19 cellular contexts compared by ENCODE assay signal in genomic region chr11:112809429-112809828, GRCh38.
DNase-seq lines count a peak whose midpoint lies in the region; TF ChIP-seq lines count a peak whose summit lies in the region.
"Had no signal": no experiment of that assay in that cellular context is flagged by ENCODE, and none has a peak within 500 bp of the region (broad histone marks: within the 10 kb centered on the region; RNA-seq: fewer than 3 reads in every experiment).

No MANE protein-coding gene starts in this region.

- TF ChIP-seq CTCF in esophagus muscularis mucosa (IDR thresholded peaks at IDR 0.05) = no peak
- no peak for TF ChIP-seq CTCF in sigmoid colon (IDR thresholded peaks at IDR 0.05)

- no peak overlapping the region for H2BK5ac ChIP-seq in mesendoderm (ENCODE audit: low read length)

- no peak overlapping the region for H4K8ac ChIP-seq in mesendoderm (ENCODE audit: low read depth, low read length)

- H2AK5ac ChIP-seq in mesendoderm (ENCODE audit: low read length) = no peak overlapping the region

- WGBS in esophagus muscularis mucosa = 33% methylated on average over 2 of the region's 2 CpGs
- WGBS in mesendoderm (ENCODE audit: extremely low coverage, insufficient coverage, low lambda C conversion rate) = no CpG with 5 or more reads among the region's 2 CpGs
- WGBS in sigmoid colon, 2 donors = 30 to 47% methylated on average over 2 of the region's 2 CpGs

- H3K27ac ChIP-seq in esophagus muscularis mucosa (replicated peaks in 1 of 4) (peak overlapping the region; percentile 66 to 78 (median 73)), mesendoderm (ENCODE audit: low read depth, low read length) (no peak overlapping the region), sigmoid colon (peak overlapping the region; percentile 70 to 80 (median 76))

- no peak overlapping the region for H2BK15ac ChIP-seq in mesendoderm (replicated peaks; ENCODE audit: low read depth)

- H3K9ac ChIP-seq in mesendoderm (ENCODE audit: low read length) = no peak overlapping the region

- H3K4me1 ChIP-seq in esophagus muscularis mucosa = peaks cover 3 to 52% (median 29%) of the 10 kb centered on the region in 4 donors
- H3K4me1 ChIP-seq in mesendoderm (ENCODE audit: control insufficient read depth, low read depth, low read length) = peaks cover 11% of the 10 kb centered on the region
- peaks cover 0 to 51% (median 28%) of the 10 kb centered on the region in 4 donors for H3K4me1 ChIP-seq in sigmoid colon

- H2BK120ac ChIP-seq in mesendoderm (ENCODE audit: low read depth, low read length) = no peak overlapping the region

- no peak overlapping the region for H3K23ac ChIP-seq in mesendoderm (ENCODE audit: low read length)

- H3K18ac ChIP-seq in mesendoderm (ENCODE audit: low read length) = no peak overlapping the region

- H4K5ac ChIP-seq in mesendoderm (ENCODE audit: low read length) = no peak overlapping the region

- H3K4me2 ChIP-seq in mesendoderm (ENCODE audit: low read length) = no peak overlapping the region

- H3K36me3 ChIP-seq in esophagus muscularis mucosa (no peaks in the 10 kb centered on the region), mesendoderm (ENCODE audit: control insufficient read depth, insufficient read depth, low read length) (no peaks in the 10 kb centered on the region), sigmoid colon (no peaks in the 10 kb centered on the region)
- H3K36me3 ChIP-seq: BE2C had no signal

- no peaks in the 10 kb centered on the region for H3K27me3 ChIP-seq in esophagus muscularis mucosa
- no peaks in the 10 kb centered on the region for H3K27me3 ChIP-seq in mesendoderm (ENCODE audit: insufficient read depth, low read length, poor library complexity)
- H3K27me3 ChIP-seq in sigmoid colon = no peaks in the 10 kb centered on the region
- H3K27me3 ChIP-seq: BE2C had no signal

- no peak overlapping the region for H3K4ac ChIP-seq in mesendoderm (ENCODE audit: low read depth, low read length)

- intact Hi-C loops in esophagus muscularis mucosa (cut with DNase I) = loop anchor here (10.0 kb wide), 1 partner anchor 515 kb away; no protein-coding TSS in a partner anchor
- intact Hi-C loops in sigmoid colon (cut with DNase I) = loop anchor here (10.0 kb wide), 1 partner anchor 515 kb away; no protein-coding TSS in a partner anchor

- H3K56ac ChIP-seq in mesendoderm (ENCODE audit: low read length) = peak overlapping the region; percentile 13

- DNase-seq in esophagus muscularis mucosa (ENCODE audit: extremely low spot score) (no peak), mesendoderm (no peak), sigmoid colon (peak; percentile 82), NCI-H2171 treated with DMSO at 0.1 percent for 48 hours (lab: John Stamatoyannopoulos, UW) (no peak)
- no peak for DNase-seq in stimulated activated CD4-positive, alpha-beta T cell treated with anti-CD3 and anti-CD28 coated beads, Interleukin-2, amount 100 ng/mL, for 48 hours
- no peak for DNase-seq in stimulated activated CD4-positive, alpha-beta T cell treated with anti-CD3 and anti-CD28 coated beads, Interleukin-4, amount 100 ng/mL, for 1 hour
- DNase-seq in activated CD4-positive, alpha-beta T cell treated with anti-CD3 and anti-CD28 coated beads for 4 hours = no peak
- DNase-seq: ACHN; BE2C; C1 segment of cervical spinal cord; CD4-positive, CD25-positive, alpha-beta regulatory T cell; CD8-positive, alpha-beta memory T cell; COR-L47; DMS 273 treated with DMSO at 0.1 percent for 48 hours; DMS53; DND-41; EL; H9 had no signal

- H3K79me2 ChIP-seq in mesendoderm (ENCODE audit: control insufficient read depth, insufficient read depth, low read length) = no peaks in the 10 kb centered on the region

- no peak overlapping the region for H3K4me3 ChIP-seq in esophagus muscularis mucosa
- no peak overlapping the region for H3K4me3 ChIP-seq in mesendoderm (ENCODE audit: low read length)
- H3K4me3 ChIP-seq in sigmoid colon = no peak overlapping the region
- H3K4me3 ChIP-seq: GM12878 had no signal

- no peaks in the 10 kb centered on the region for H3K79me1 ChIP-seq in mesendoderm (ENCODE audit: low read length)

- TF ChIP-seq EP300 in esophagus muscularis mucosa (IDR thresholded peaks at IDR 0.05) = no peak
- peak in 1 of 4 donors; percentile 35 for TF ChIP-seq EP300 in sigmoid colon (IDR thresholded peaks at IDR 0.05)

- H3K9me3 ChIP-seq in esophagus muscularis mucosa (no peaks in the 10 kb centered on the region), sigmoid colon (no peaks in the 10 kb centered on the region)
- H3K9me3 ChIP-seq: BE2C had no signal

- TF ChIP-seq POLR2A in esophagus muscularis mucosa (IDR thresholded peaks at IDR 0.05; ENCODE audit: low read depth) (no peak), sigmoid colon (IDR thresholded peaks at IDR 0.05) (no peak)
